Comparison of ENCODE assay signal across 22 cellular contexts in genomic region chr14:33691907-33692306, GRCh38.
DNase-seq lines count a peak whose midpoint lies in the region; ATAC-seq, FAIRE-seq and TF ChIP-seq lines count a peak whose summit lies in the region.
"Had no signal": no experiment of that assay in that cellular context is flagged by ENCODE, and none has a peak within 500 bp of the region (broad histone marks: within the 10 kb centered on the region; RNA-seq: fewer than 3 reads in every experiment).

No MANE protein-coding gene starts in this region.

- in situ Hi-C loops in gastrocnemius medialis (cut with MboI; ENCODE audit: low sequenced_read_pairs in 4 of 4): no loop called here

- H3K79me2 ChIP-seq in astrocyte (ENCODE audit: insufficient read depth, low read length) (no peaks in the 10 kb centered on the region), keratinocyte (ENCODE audit: control insufficient read depth, insufficient read depth, low read length) (no peaks in the 10 kb centered on the region)

- H3K27ac Mint-ChIP-seq in astrocyte (ENCODE audit: unreplicated experiment): no peak overlapping the region
- H3K27ac Mint-ChIP-seq: CD4-positive, alpha-beta T cell had no signal

- dilution Hi-C loops in keratinocyte (cut with MboI; ENCODE audit: extremely low pct_ligation_motif_present, low sequenced_read_pairs): no loop called here

- peaks cover 21% of the 10 kb centered on the region for H3K4me1 ChIP-seq in astrocyte (ENCODE audit: insufficient read depth, low read length)
- H3K4me1 ChIP-seq in keratinocyte (ENCODE audit: control insufficient read depth, extremely low read depth, insufficient read depth, low read length): peaks cover 15% of the 10 kb centered on the region
- no peaks in the 10 kb centered on the region for H3K4me1 ChIP-seq in gastrocnemius medialis
- H3K4me1 ChIP-seq: BLaER1 had no signal

- H3K9me1 ChIP-seq in keratinocyte (ENCODE audit: control insufficient read depth, extremely low read depth, insufficient read depth, low read length): no peaks in the 10 kb centered on the region

- no peak for TF ChIP-seq POLR2A in gastrocnemius medialis (IDR thresholded peaks at IDR 0.05)

- H3K36me3 ChIP-seq in astrocyte (ENCODE audit: insufficient read depth, low read length): no peaks in the 10 kb centered on the region
- H3K36me3 ChIP-seq in keratinocyte (ENCODE audit: control insufficient read depth in 2 of 2, extremely low read depth in 1 of 2, insufficient read depth in 2 of 2, low read length in 2 of 2): no peaks in the 10 kb centered on the region
- no peaks in the 10 kb centered on the region for H3K36me3 ChIP-seq in gastrocnemius medialis
- H3K36me3 ChIP-seq: BLaER1 had no signal

- H2AFZ ChIP-seq in astrocyte (ENCODE audit: low read depth, low read length): no peak overlapping the region
- no peak overlapping the region for H2AFZ ChIP-seq in keratinocyte (ENCODE audit: control insufficient read depth, low read length)
- H2AFZ ChIP-seq: GM23248 had no signal

- H3K27me3 ChIP-seq in astrocyte (ENCODE audit: insufficient read depth, low read length) (no peaks in the 10 kb centered on the region), keratinocyte (ENCODE audit: control insufficient read depth, extremely low read depth, insufficient read depth, low read length) (no peaks in the 10 kb centered on the region), gastrocnemius medialis (no peaks in the 10 kb centered on the region)
- H3K27me3 ChIP-seq: BLaER1 had no signal

- no peak overlapping the region for H3K4me3 ChIP-seq in astrocyte (ENCODE audit: insufficient read depth, low read depth, low read length)
- no peak overlapping the region for H3K4me3 ChIP-seq in keratinocyte (ENCODE audit: control insufficient read depth in 2 of 3, extremely low read depth in 1 of 3, insufficient read depth in 2 of 3, low read depth in 1 of 3, low read length in 3 of 3)
- no peak overlapping the region for H3K4me3 ChIP-seq in gastrocnemius medialis
- H3K4me3 ChIP-seq: BLaER1, GM23248 had no signal

- H4K20me1 ChIP-seq in astrocyte (ENCODE audit: insufficient read depth, low read length): no peaks in the 10 kb centered on the region
- H4K20me1 ChIP-seq in keratinocyte (ENCODE audit: control insufficient read depth, extremely low read depth, insufficient read depth, low read length): no peaks in the 10 kb centered on the region
- H4K20me1 ChIP-seq: BLaER1 had no signal

- peaks cover 20% of the 10 kb centered on the region for H3K4me1 Mint-ChIP-seq in astrocyte (ENCODE audit: low read depth, unreplicated experiment)

- peak overlapping the region; percentile 48 for H3K4me2 ChIP-seq in astrocyte (ENCODE audit: low read length)
- no peak overlapping the region for H3K4me2 ChIP-seq in keratinocyte (ENCODE audit: control insufficient read depth, extremely low read depth, insufficient read depth, low read depth, low read length)
- H3K4me2 ChIP-seq: BLaER1 had no signal

- ATAC-seq in gastrocnemius medialis: no peak
- no peak for ATAC-seq in HG02973 (IDR thresholded peaks at IDR 0.05; ENCODE audit: unreplicated experiment)
- ATAC-seq: Panc1 had no signal

- H3K27ac ChIP-seq in RWPE1: no peak overlapping the region
- no peak overlapping the region for H3K27ac ChIP-seq in astrocyte (ENCODE audit: low read depth, low read length)
- H3K27ac ChIP-seq in keratinocyte (ENCODE audit: control insufficient read depth, insufficient read depth, low read length): no peak overlapping the region
- H3K27ac ChIP-seq in gastrocnemius medialis: no peak overlapping the region
- H3K27ac ChIP-seq: BLaER1, GM23248, HL-60 had no signal

- no peaks in the 10 kb centered on the region for H3K9me3 Mint-ChIP-seq in astrocyte (ENCODE audit: unreplicated experiment)

- TF ChIP-seq CTCF in RWPE1 (conservative IDR thresholded peaks at IDR 0.05; ENCODE audit: low read depth) (no peak), astrocyte (IDR thresholded peaks at IDR 0.05; ENCODE audit: insufficient read depth, low read depth, low read length) (no peak), keratinocyte (optimal IDR thresholded peaks at IDR 0.05 in 1 of 3, IDR thresholded peaks at IDR 0.05 in 1 of 3, conservative IDR thresholded peaks at IDR 0.05 in 1 of 3; ENCODE audit: extremely low read depth in 1 of 3, insufficient read depth in 2 of 3, low read length in 3 of 3) (no peak), gastrocnemius medialis (IDR thresholded peaks at IDR 0.05 in 4 of 5, conservative IDR thresholded peaks at IDR 0.05 in 1 of 5) (no peak)

- H3K4me3 Mint-ChIP-seq in astrocyte (ENCODE audit: unreplicated experiment): no peak overlapping the region
- H3K4me3 Mint-ChIP-seq: CD4-positive, alpha-beta T cell had no signal

- intact Hi-C loops in gastrocnemius medialis (cut with DNase I; ENCODE audit: low total_unique reads): no loop called here

- POLR2A ChIA-PET in RWPE1 (lab: Yijun Ruan, JAX; ENCODE audit: low non-redundant PET): no interaction called here

- no peaks in the 10 kb centered on the region for H3K36me3 Mint-ChIP-seq in astrocyte (ENCODE audit: low read depth, unreplicated experiment)

- H3K9me3 ChIP-seq in astrocyte (ENCODE audit: insufficient read depth, low read depth, low read length) (no peaks in the 10 kb centered on the region), keratinocyte (ENCODE audit: control insufficient read depth, low read depth, low read length) (no peaks in the 10 kb centered on the region), gastrocnemius medialis (no peaks in the 10 kb centered on the region)
- H3K9me3 ChIP-seq: BLaER1 had no signal

- FAIRE-seq in astrocyte (lab: Jason Lieb, UNC) (no peak), keratinocyte (lab: Jason Lieb, UNC) (peak; percentile 57)
- FAIRE-seq: A204.1, D721Med had no signal

- H3K9ac ChIP-seq in astrocyte (ENCODE audit: low read length): no peak overlapping the region
- no peak overlapping the region for H3K9ac ChIP-seq in keratinocyte (ENCODE audit: control insufficient read depth, extremely low read depth, insufficient read depth, low read length)
- H3K9ac ChIP-seq: BLaER1, GM23248 had no signal

- H3K27me3 Mint-ChIP-seq in astrocyte (ENCODE audit: low read depth, unreplicated experiment): no peaks in the 10 kb centered on the region
- H3K27me3 Mint-ChIP-seq: CD4-positive, alpha-beta T cell had no signal

- DNase-seq in HPDE6-E6E7 (ENCODE audit: extremely low spot score): peak; percentile 16
- peak; percentile 43 for DNase-seq in RWPE1 (ENCODE audit: low spot score)
- DNase-seq in astrocyte (ENCODE audit: low read depth): no peak
- peak; percentile 13 for DNase-seq in keratinocyte (ENCODE audit: low read depth, low spot score)
- no peak for DNase-seq in gastrocnemius medialis
- DNase-seq in central memory CD4-positive, alpha-beta T cell: no peak
- DNase-seq: CD4-positive, alpha-beta T cell; GM23248; H7; Karpas-422; MV-4-11; NCI-H1105; NCI-H1436 treated with DMSO at 0.1 percent for 48 hours; NCI-H187 treated with DMSO at 0.1 percent for 48 hours; NCI-H526 treated with DMSO at 0.1 percent for 48 hours; SIG-M5 had no signal

- CTCF ChIA-PET in RWPE1 (lab: Yijun Ruan, JAX): interaction anchor here (0.5 kb wide), 1 partner anchor 16 kb away, joined by 3 read pairs; no protein-coding TSS in a partner anchor

Comparison
In these comparisons a context has a peak if more than half of its experiments do, and no peak if none do; other contexts are left out.
1. DNase-seq: peak in HPDE6-E6E7 (single experiment), RWPE1 (single experiment) and keratinocyte (single experiment); none in astrocyte (single experiment), gastrocnemius medialis (0 of 2) and central memory CD4-positive, alpha-beta T cell (single experiment).